ENCODE assay signal across 9 cellular contexts in the genomic region with DNA sequence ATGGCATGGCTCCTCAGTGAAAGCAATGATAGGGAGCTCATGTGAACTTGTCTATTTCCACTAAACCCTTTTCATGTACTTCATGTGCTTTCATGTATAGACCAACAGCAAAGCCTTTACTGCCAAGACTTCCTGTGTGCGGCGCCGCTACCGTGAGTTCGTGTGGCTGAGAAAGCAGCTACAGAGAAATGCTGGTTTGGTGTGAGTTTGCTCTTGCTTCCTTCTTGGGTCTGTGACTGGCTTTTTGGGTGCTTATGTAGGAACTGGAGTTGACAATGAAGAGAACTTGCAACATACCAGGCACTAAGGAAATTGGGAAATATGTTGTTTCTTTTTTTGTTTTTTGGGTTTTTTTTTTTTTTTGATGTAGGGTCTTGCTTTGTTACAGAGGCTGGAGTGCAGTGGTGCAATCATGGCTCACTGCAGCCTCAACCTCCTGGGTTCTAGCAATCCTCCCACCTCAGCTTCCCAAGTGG. TPM values are rescaled to one million over a fixed set of nuclear protein-coding genes. Genes with fewer than 3 reads are reported as not detected.
DNase-seq lines count a peak whose midpoint lies in the region; ATAC-seq and TF ChIP-seq lines count a peak whose summit lies in the region.
"Had no signal": no experiment of that assay in that cellular context is flagged by ENCODE, and none has a peak within 500 bp of the region (broad histone marks: within the 10 kb centered on the region; RNA-seq: fewer than 3 reads in every experiment).

No MANE protein-coding gene starts in this region.

- DNase-seq in stimulated activated CD4-positive, alpha-beta T cell treated with anti-CD3 and anti-CD28 coated beads, Interleukin-15, amount 100 ng/mL, for 24 hours = peak; percentile 48
- no peak for DNase-seq in stimulated activated CD4-positive, alpha-beta T cell treated with anti-CD3 and anti-CD28 coated beads, Interleukin-2, amount 100 ng/mL, for 48 hours
- peak in 1 of 4 donors; percentile 47 for DNase-seq in body of pancreas
- peak in 1 of 2 donors; percentile 50 for DNase-seq in upper lobe of left lung
- DNase-seq in NCI-H1105 treated with DMSO at 0.1 percent for 48 hours (lab: John Stamatoyannopoulos, UW) = no peak

- peaks cover 32% of the 10 kb centered on the region for H3K79me2 ChIP-seq in SU-DHL-6 (ENCODE audit: insufficient read depth, low read length)

- no peak overlapping the region for H2AFZ ChIP-seq in SU-DHL-6 (ENCODE audit: low read depth, low read length, severe bottlenecking)

- no peaks in the 10 kb centered on the region for H3K9me3 ChIP-seq in SU-DHL-6 (ENCODE audit: insufficient read depth, low read length)
- H3K9me3 ChIP-seq in body of pancreas = no peaks in the 10 kb centered on the region
- no peaks in the 10 kb centered on the region for H3K9me3 ChIP-seq in upper lobe of left lung
- H3K9me3 ChIP-seq: SJSA1 had no signal

- H3K27me3 ChIP-seq in SU-DHL-6 (ENCODE audit: low read length) (no peaks in the 10 kb centered on the region), body of pancreas (no peaks in the 10 kb centered on the region), upper lobe of left lung (no peaks in the 10 kb centered on the region)
- H3K27me3 ChIP-seq: SJSA1 had no signal

- peaks cover 25% of the 10 kb centered on the region for H3F3A ChIP-seq in SU-DHL-6 (ENCODE audit: insufficient read depth)

- H3K4me1 ChIP-seq in body of pancreas (peaks cover 17% of the 10 kb centered on the region), upper lobe of left lung (peaks cover 16 to 28% (median 21%) of the 10 kb centered on the region in 4 donors)

- TF ChIP-seq EP300 in upper lobe of left lung (IDR thresholded peaks at IDR 0.05) = no peak

- H3K36me3 ChIP-seq in SU-DHL-6 (ENCODE audit: low read length) (peaks cover 7% of the 10 kb centered on the region; the same call in 1 of the 2 replicates), body of pancreas (replicated peaks in 1 of 2; ENCODE audit: insufficient read depth in 1 of 2, low read depth in 2 of 2) (peaks cover 0 to 6% of the 10 kb centered on the region in 2 donors), upper lobe of left lung (peaks cover 4 to 52% (median 22%) of the 10 kb centered on the region in 4 donors)

- no peaks in the 10 kb centered on the region for H4K20me1 ChIP-seq in SU-DHL-6 (ENCODE audit: low read depth, low read length)

- no peak for TF ChIP-seq CTCF in SU-DHL-6 (IDR thresholded peaks at IDR 0.05; ENCODE audit: insufficient read depth, low read length, poor library complexity, severe bottlenecking)
- TF ChIP-seq CTCF in body of pancreas (IDR thresholded peaks at IDR 0.05) = no peak
- no peak for TF ChIP-seq CTCF in upper lobe of left lung (IDR thresholded peaks at IDR 0.05)

- H3K9me2 ChIP-seq in SU-DHL-6 (replicated peaks; ENCODE audit: insufficient read depth, low read length) = no peaks in the 10 kb centered on the region

- ATAC-seq in body of pancreas = no peak
- peak; percentile 37 to 63 for ATAC-seq in upper lobe of left lung (ENCODE audit: low FRiP score in 2 of 2)
- no peak for ATAC-seq in GM19463 (IDR thresholded peaks at IDR 0.05; ENCODE audit: unreplicated experiment)
- no peak for ATAC-seq in HG03045 (IDR thresholded peaks at IDR 0.05; ENCODE audit: unreplicated experiment)

- H3K4me3 ChIP-seq in SU-DHL-6 (ENCODE audit: insufficient read depth, low read length, poor library complexity, severe bottlenecking) (no peak overlapping the region), body of pancreas (no peak overlapping the region), upper lobe of left lung (no peak overlapping the region)
- H3K4me3 ChIP-seq: SJSA1 had no signal

- 61 to 94% methylated on average over 5 of the region's 5 CpGs for WGBS in body of pancreas, 2 donors
- 63 to 75% methylated on average over 5 of the region's 5 CpGs for WGBS in upper lobe of left lung, 2 donors

- H3K4me2 ChIP-seq in SU-DHL-6 (ENCODE audit: low read depth, low read length, poor library complexity, severe bottlenecking) = no peak overlapping the region

- H3K27ac ChIP-seq in SU-DHL-6 (ENCODE audit: low read depth, low read length) (peak overlapping the region; percentile 31; the same call in 1 of the 2 replicates), body of pancreas (peak overlapping the region in 1 of 4 donors; percentile 1), upper lobe of left lung (peak overlapping the region in 3 of 4 donors; percentile 61 to 84 (median 77))
- H3K27ac ChIP-seq: SJSA1 had no signal

- TF ChIP-seq POLR2A in body of pancreas (IDR thresholded peaks at IDR 0.05) (peak in 2 of 3 donors; percentile 9 to 36), upper lobe of left lung (IDR thresholded peaks at IDR 0.05) (peak in 1 of 4 donors; percentile 63)

- no peak overlapping the region for H3K9ac ChIP-seq in SU-DHL-6 (ENCODE audit: low read length)

- intact Hi-C loops in body of pancreas (cut with DNase I) = no loop called here

RNA-seq across cellular contexts. Expression of gene SNX11, which starts 5.7 kb away (rescaled TPM):
- 10 to 100 TPM in 1 of 2 donors, 1 to 10 TPM in 1; 5.4 to 10.9 TPM for total RNA-seq in body of pancreas
- 10 to 100 TPM; 19.5 to 27.2 (median 23.7) TPM for total RNA-seq in upper lobe of left lung

RNA-seq across cellular contexts. Expression of gene CBX1, which starts 12.0 kb away (rescaled TPM):
- total RNA-seq in body of pancreas (10 to 100 TPM; 15.8 to 34.2 TPM), upper lobe of left lung (10 to 100 TPM; 12.6 to 38.8 (median 28.0) TPM)

Comparison
In these comparisons a context has a peak if more than half of its experiments do, and no peak if none do; other contexts are left out.
1. ATAC-seq: peak in upper lobe of left lung (2 of 2); none in body of pancreas (single experiment), GM19463 (single experiment) and HG03045 (single experiment).